14 cellular contexts compared by ENCODE assay signal in genomic region chr2:16662440-16662839, GRCh38. TPM values are rescaled to one million over a fixed set of nuclear protein-coding genes. Genes with fewer than 3 reads are reported as not detected.
A peak's percentile ranks its signal among the peaks of the same experiment; 100 is the strongest.
DNase-seq lines count a peak whose midpoint lies in the region; ATAC-seq and TF ChIP-seq lines count a peak whose summit lies in the region.
"Had no signal": no experiment of that assay in that cellular context is flagged by ENCODE, and none has a peak within 500 bp of the region (broad histone marks: within the 10 kb centered on the region; RNA-seq: fewer than 3 reads in every experiment).

No MANE protein-coding gene starts in this region.

- POLR2A ChIA-PET in A673 (lab: Charles Lee; ENCODE audit: low non-redundant PET) = no interaction called here
- POLR2A ChIA-PET in activated CD4-positive, alpha-beta memory T cell treated with anti-CD3 and anti-CD28 coated beads for 36 hours (lab: Charles Lee) = no interaction called here

- ATAC-seq in natural killer cell treated with Interleukin-12 subunit alpha and Interleukin-12 subunit beta and Interleukin-15 and Interleukin-18, amount 100 ng/mL, for 72 hours = no peak
- ATAC-seq in HG03159 (IDR thresholded peaks at IDR 0.05; ENCODE audit: unreplicated experiment) (no peak), omental fat pad (ENCODE audit: low FRiP score) (no peak)
- ATAC-seq: HepG2; naive thymus-derived CD8-positive, alpha-beta T cell had no signal

- H3K36me3 Mint-ChIP-seq in dendritic cell treated with granulocyte-macrophage colony-stimulating factor and Interleukin-4, amounts not matched to agents 40 ng/mL and 50 ng/mL, for 4 days (ENCODE audit: low read depth) = peaks cover 40% of the 10 kb centered on the region
- no peaks in the 10 kb centered on the region for H3K36me3 Mint-ChIP-seq in natural killer cell treated with Interleukin-12 subunit alpha and Interleukin-12 subunit beta and Interleukin-15 and Interleukin-18, amount 100 ng/mL, for 72 hours
- H3K36me3 Mint-ChIP-seq in activated CD4-positive, alpha-beta memory T cell treated with anti-CD3 and anti-CD28 coated beads for 36 hours = no peaks in the 10 kb centered on the region
- H3K36me3 Mint-ChIP-seq in activated naive CD4-positive, alpha-beta T cell treated with anti-CD3 and anti-CD28 coated beads, Interleukin-2, amount 10 ng/mL, durations not matched to agents 7 days and 5 days = no peaks in the 10 kb centered on the region
- H3K36me3 Mint-ChIP-seq: naive thymus-derived CD8-positive, alpha-beta T cell had no signal

- H3K9me3 Mint-ChIP-seq in dendritic cell treated with granulocyte-macrophage colony-stimulating factor and Interleukin-4, amounts not matched to agents 40 ng/mL and 50 ng/mL, for 4 days = no peaks in the 10 kb centered on the region
- no peaks in the 10 kb centered on the region for H3K9me3 Mint-ChIP-seq in natural killer cell treated with Interleukin-12 subunit alpha and Interleukin-12 subunit beta and Interleukin-15 and Interleukin-18, amount 100 ng/mL, for 72 hours
- no peaks in the 10 kb centered on the region for H3K9me3 Mint-ChIP-seq in activated CD4-positive, alpha-beta memory T cell treated with anti-CD3 and anti-CD28 coated beads for 36 hours
- no peaks in the 10 kb centered on the region for H3K9me3 Mint-ChIP-seq in activated naive CD4-positive, alpha-beta T cell treated with anti-CD3 and anti-CD28 coated beads, Interleukin-2, amount 10 ng/mL, durations not matched to agents 7 days and 5 days

- TF ChIP-seq CTCF in A673 (conservative IDR thresholded peaks at IDR 0.05; ENCODE audit: low read depth, low read length) (no peak), omental fat pad (IDR thresholded peaks at IDR 0.05) (no peak)

- peaks cover 73% of the 10 kb centered on the region for H3K4me1 ChIP-seq in A673 (ENCODE audit: insufficient read depth, low read length, poor library complexity, severe bottlenecking)

- H3K27me3 ChIP-seq in A673 (replicated peaks; ENCODE audit: insufficient read depth, low read depth, low read length, poor library complexity) = no peaks in the 10 kb centered on the region

- no peaks in the 10 kb centered on the region for H3K9me3 ChIP-seq in A673 (ENCODE audit: low read depth, low read length, poor library complexity, severe bottlenecking)

- H3K36me3 ChIP-seq in A673 (ENCODE audit: insufficient read depth, low read length, poor library complexity, severe bottlenecking) = peaks cover 4% of the 10 kb centered on the region

- peak overlapping the region; percentile 30 for H3K27ac Mint-ChIP-seq in dendritic cell treated with granulocyte-macrophage colony-stimulating factor and Interleukin-4, amounts not matched to agents 40 ng/mL and 50 ng/mL, for 4 days
- peak overlapping the region; percentile 69 to 93 for H3K27ac Mint-ChIP-seq in natural killer cell treated with Interleukin-12 subunit alpha and Interleukin-12 subunit beta and Interleukin-15 and Interleukin-18, amount 100 ng/mL, for 72 hours
- no peak overlapping the region for H3K27ac Mint-ChIP-seq in activated CD4-positive, alpha-beta memory T cell treated with anti-CD3 and anti-CD28 coated beads for 36 hours
- H3K27ac Mint-ChIP-seq in activated naive CD4-positive, alpha-beta T cell treated with anti-CD3 and anti-CD28 coated beads, Interleukin-2, amount 10 ng/mL, durations not matched to agents 7 days and 5 days = no peak overlapping the region

- intact Hi-C loops in A673 (cut with micrococcal nuclease; ENCODE audit: unreplicated experiment) = no loop called here
- intact Hi-C loops in dendritic cell treated with granulocyte-macrophage colony-stimulating factor and Interleukin-4, amounts not matched to agents 40 ng/mL and 50 ng/mL, for 4 days (cut with micrococcal nuclease) = no loop called here
- intact Hi-C loops in activated CD4-positive, alpha-beta memory T cell treated with anti-CD3 and anti-CD28 coated beads for 36 hours (cut with micrococcal nuclease) = no loop called here

- no TSS peak for BruUV-seq in A673 (replicated peaks; lab: Mats Ljungman, UMichigan)

- DNase-seq in A673 (ENCODE audit: low spot score) (peak; percentile 66), NCI-H226 (peak; percentile 74), omental fat pad (ENCODE audit: low spot score) (no peak)
- DNase-seq in natural killer cell treated with Interleukin-12 subunit alpha and Interleukin-12 subunit beta and Interleukin-15 and Interleukin-18, amount 100 ng/mL, for 72 hours (ENCODE audit: low spot score) = no peak
- DNase-seq in activated CD4-positive, alpha-beta memory T cell treated with anti-CD3 and anti-CD28 coated beads for 36 hours = no peak
- no peak for DNase-seq in activated naive CD4-positive, alpha-beta T cell treated with anti-CD3 and anti-CD28 coated beads, Interleukin-2, amount 10 ng/mL, durations not matched to agents 7 days and 5 days
- DNase-seq: activated CD4-positive, alpha-beta T cell treated with anti-CD3 and anti-CD28 coated beads, Interleukin-2, amount 50 U/mL, for 1 hour; cerebellar nuclear complex; HCEC 1CT; naive thymus-derived CD8-positive, alpha-beta T cell; NCI-H1694 had no signal

- peaks cover 6% of the 10 kb centered on the region for H3K27me3 Mint-ChIP-seq in dendritic cell treated with granulocyte-macrophage colony-stimulating factor and Interleukin-4, amounts not matched to agents 40 ng/mL and 50 ng/mL, for 4 days
- H3K27me3 Mint-ChIP-seq in natural killer cell treated with Interleukin-12 subunit alpha and Interleukin-12 subunit beta and Interleukin-15 and Interleukin-18, amount 100 ng/mL, for 72 hours = no peaks in the 10 kb centered on the region
- H3K27me3 Mint-ChIP-seq in activated CD4-positive, alpha-beta memory T cell treated with anti-CD3 and anti-CD28 coated beads for 36 hours = peaks cover 47% of the 10 kb centered on the region
- H3K27me3 Mint-ChIP-seq in activated naive CD4-positive, alpha-beta T cell treated with anti-CD3 and anti-CD28 coated beads, Interleukin-2, amount 10 ng/mL, durations not matched to agents 7 days and 5 days = peaks cover 60% of the 10 kb centered on the region

- peaks cover 83% of the 10 kb centered on the region for H3K4me1 Mint-ChIP-seq in dendritic cell treated with granulocyte-macrophage colony-stimulating factor and Interleukin-4, amounts not matched to agents 40 ng/mL and 50 ng/mL, for 4 days (ENCODE audit: low read depth)
- H3K4me1 Mint-ChIP-seq in natural killer cell treated with Interleukin-12 subunit alpha and Interleukin-12 subunit beta and Interleukin-15 and Interleukin-18, amount 100 ng/mL, for 72 hours (ENCODE audit: low read depth in 2 of 2) = peaks cover 68 to 74% of the 10 kb centered on the region in 2 donors
- peaks cover 16% of the 10 kb centered on the region for H3K4me1 Mint-ChIP-seq in activated CD4-positive, alpha-beta memory T cell treated with anti-CD3 and anti-CD28 coated beads for 36 hours (ENCODE audit: low read depth)
- peaks cover 18% of the 10 kb centered on the region for H3K4me1 Mint-ChIP-seq in activated naive CD4-positive, alpha-beta T cell treated with anti-CD3 and anti-CD28 coated beads, Interleukin-2, amount 10 ng/mL, durations not matched to agents 7 days and 5 days

- peak overlapping the region; percentile 89 for H3K4me3 ChIP-seq in A673 (ENCODE audit: low read depth, low read length, poor library complexity, severe bottlenecking)

- CTCF ChIA-PET in A673 (lab: Charles Lee) = no interaction called here
- CTCF ChIA-PET in activated CD4-positive, alpha-beta memory T cell treated with anti-CD3 and anti-CD28 coated beads for 36 hours (lab: Charles Lee) = no interaction called here
- CTCF ChIA-PET in activated naive CD4-positive, alpha-beta T cell treated with anti-CD3 and anti-CD28 coated beads, Interleukin-2, amount 10 ng/mL, durations not matched to agents 7 days and 5 days (lab: Charles Lee) = no interaction called here

- peak overlapping the region; percentile 85 for H3K27ac ChIP-seq in A673 (ENCODE audit: low read depth, low read length, poor library complexity, severe bottlenecking)

- no peak overlapping the region for H3K4me3 Mint-ChIP-seq in dendritic cell treated with granulocyte-macrophage colony-stimulating factor and Interleukin-4, amounts not matched to agents 40 ng/mL and 50 ng/mL, for 4 days
- H3K4me3 Mint-ChIP-seq in natural killer cell treated with Interleukin-12 subunit alpha and Interleukin-12 subunit beta and Interleukin-15 and Interleukin-18, amount 100 ng/mL, for 72 hours = peak overlapping the region; percentile 88
- no peak overlapping the region for H3K4me3 Mint-ChIP-seq in activated CD4-positive, alpha-beta memory T cell treated with anti-CD3 and anti-CD28 coated beads for 36 hours
- H3K4me3 Mint-ChIP-seq in activated naive CD4-positive, alpha-beta T cell treated with anti-CD3 and anti-CD28 coated beads, Interleukin-2, amount 10 ng/mL, durations not matched to agents 7 days and 5 days = no peak overlapping the region

RNA-seq across cellular contexts. Expression of gene CYRIA, which starts 3.2 kb away (rescaled TPM):
- total RNA-seq in A673 (2021) (183 TPM in 2 replicates), omental fat pad (10 to 100 TPM; 11.0 to 25.7 (median 15.1) TPM)
- total RNA-seq in natural killer cell treated with Interleukin-12 subunit alpha and Interleukin-12 subunit beta and Interleukin-15 and Interleukin-18, amount 100 ng/mL, for 72 hours = 10 to 100 TPM in 1 of 2 donors, 1 to 10 TPM in 1; 5.1 to 13.3 TPM
- total RNA-seq in activated CD4-positive, alpha-beta memory T cell treated with anti-CD3 and anti-CD28 coated beads for 36 hours = under 1 TPM; 0.81 to 0.99 TPM
- total RNA-seq: HepG2 had no signal

Comparison
In these comparisons a context has a peak if more than half of its experiments do, and no peak if none do; other contexts are left out.
1. DNase-seq: peak in A673 (single experiment) and NCI-H226 (single experiment); none in natural killer cell treated with Interleukin-12 subunit alpha and Interleukin-12 subunit beta and Interleukin-15 and Interleukin-18, amount 100 ng/mL, for 72 hours (single experiment), activated CD4-positive, alpha-beta memory T cell treated with anti-CD3 and anti-CD28 coated beads for 36 hours (single experiment), activated naive CD4-positive, alpha-beta T cell treated with anti-CD3 and anti-CD28 coated beads, Interleukin-2, amount 10 ng/mL, durations not matched to agents 7 days and 5 days (single experiment) and omental fat pad (single experiment).
2. H3K27ac Mint-ChIP-seq: peak in dendritic cell treated with granulocyte-macrophage colony-stimulating factor and Interleukin-4, amounts not matched to agents 40 ng/mL and 50 ng/mL, for 4 days (single experiment) and natural killer cell treated with Interleukin-12 subunit alpha and Interleukin-12 subunit beta and Interleukin-15 and Interleukin-18, amount 100 ng/mL, for 72 hours (2 of 2); none in activated CD4-positive, alpha-beta memory T cell treated with anti-CD3 and anti-CD28 coated beads for 36 hours (single experiment) and activated naive CD4-positive, alpha-beta T cell treated with anti-CD3 and anti-CD28 coated beads, Interleukin-2, amount 10 ng/mL, durations not matched to agents 7 days and 5 days (single experiment).